Comparison of ENCODE assay signal across 22 cellular contexts in the genomic region with DNA sequence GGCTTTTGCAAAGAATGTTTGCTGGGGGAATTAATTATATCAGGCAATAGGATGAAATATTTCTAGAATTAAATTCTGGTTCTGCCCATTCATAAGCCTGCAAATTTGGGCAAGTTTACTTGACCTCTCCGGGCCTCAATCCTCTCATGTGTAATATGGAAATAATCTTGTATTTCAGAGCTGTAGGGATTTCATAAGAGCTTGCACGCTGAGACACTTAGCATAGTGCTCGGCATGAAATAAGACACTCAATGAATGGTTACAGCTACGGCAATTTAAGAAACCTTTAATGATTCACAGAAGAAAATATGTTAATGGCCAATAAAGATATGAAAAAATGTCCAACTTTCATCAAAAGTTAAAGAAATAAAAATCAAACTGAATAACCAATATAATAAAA. TPM values are rescaled to one million over a fixed set of nuclear protein-coding genes. Genes with fewer than 3 reads are reported as not detected.
"Had no signal": no experiment of that assay in that cellular context is flagged by ENCODE, and none has a peak within 500 bp of the region (broad histone marks: within the 10 kb centered on the region; RNA-seq: fewer than 3 reads in every experiment).

No MANE protein-coding gene starts in this region.

- H3K4me3 ChIP-seq: colonic mucosa, gastroesophageal sphincter, left ventricle myocardium inferior, right atrium auricular region, sigmoid colon, smooth muscle cell, thoracic aorta, transverse colon had no signal

- H3K4me2 ChIP-seq: smooth muscle cell had no signal

- DNase-seq: caudate nucleus; colonic mucosa; dermis blood vessel endothelial cell; endodermal cell; erythroblast; immature natural killer cell; left ventricle myocardium inferior; mesendoderm; naive thymus-derived CD4-positive, alpha-beta T cell; nephron progenitor cell; sigmoid colon; stimulated activated CD4-positive, alpha-beta T cell treated with anti-CD3 and anti-CD28 coated beads, Interleukin-4, amount 100 ng/mL, for 1 hour; stimulated activated naive CD8-positive, alpha-beta T cell treated with anti-CD3 and anti-CD28 coated beads, Interleukin-15, amount 100 ng/mL, for 72 hours; substantia nigra; transverse colon had no signal

- H3K27ac Mint-ChIP-seq: endodermal cell; immature natural killer cell; nephron progenitor cell; stimulated activated memory B cell treated with anti-CD40 and anti-IgM and Interleukin-4, amounts not matched to agents 10 μg/mL and 1 μg/mL and 100 μg/mL, for 72 hours; stimulated activated naive CD8-positive, alpha-beta T cell treated with anti-CD3 and anti-CD28 coated beads, Interleukin-15, amount 100 ng/mL, for 72 hours had no signal

- H3K4me1 Mint-ChIP-seq: immature natural killer cell had no signal

- H3K27me3 ChIP-seq: colonic mucosa, gastroesophageal sphincter, right atrium auricular region, sigmoid colon, transverse colon had no signal

- FAIRE-seq: endothelial cell of umbilical vein, keratinocyte had no signal

- H3K4me3 Mint-ChIP-seq: endodermal cell; immature natural killer cell; naive thymus-derived CD4-positive, alpha-beta T cell; nephron progenitor cell; stimulated activated memory B cell treated with anti-CD40 and anti-IgM and Interleukin-4, amounts not matched to agents 10 μg/mL and 1 μg/mL and 100 μg/mL, for 72 hours; stimulated activated naive CD8-positive, alpha-beta T cell treated with anti-CD3 and anti-CD28 coated beads, Interleukin-15, amount 100 ng/mL, for 72 hours had no signal

- H3K9me3 Mint-ChIP-seq: immature natural killer cell; nephron progenitor cell; stimulated activated memory B cell treated with anti-CD40 and anti-IgM and Interleukin-4, amounts not matched to agents 10 μg/mL and 1 μg/mL and 100 μg/mL, for 72 hours; stimulated activated naive CD8-positive, alpha-beta T cell treated with anti-CD3 and anti-CD28 coated beads, Interleukin-15, amount 100 ng/mL, for 72 hours had no signal

- H3K27me3 Mint-ChIP-seq: naive thymus-derived CD4-positive, alpha-beta T cell; stimulated activated memory B cell treated with anti-CD40 and anti-IgM and Interleukin-4, amounts not matched to agents 10 μg/mL and 1 μg/mL and 100 μg/mL, for 72 hours; stimulated activated naive CD8-positive, alpha-beta T cell treated with anti-CD3 and anti-CD28 coated beads, Interleukin-15, amount 100 ng/mL, for 72 hours had no signal

- H3K9me3 ChIP-seq: colonic mucosa, gastroesophageal sphincter, left ventricle myocardium inferior, right atrium auricular region, sigmoid colon, thoracic aorta, transverse colon had no signal

- H3K27ac ChIP-seq: colonic mucosa, left ventricle myocardium inferior, right atrium auricular region, thoracic aorta had no signal

- ATAC-seq: gastroesophageal sphincter; naive thymus-derived CD4-positive, alpha-beta T cell; stimulated activated memory B cell treated with anti-CD40 and anti-IgM and Interleukin-4, amounts not matched to agents 10 μg/mL and 1 μg/mL and 100 μg/mL, for 72 hours; stimulated activated naive CD8-positive, alpha-beta T cell treated with anti-CD3 and anti-CD28 coated beads, Interleukin-15, amount 100 ng/mL, for 72 hours had no signal

- H3K36me3 ChIP-seq: colonic mucosa had no signal

RNA-seq across cellular contexts. Expression of gene C17orf100, which starts 54.6 kb away (rescaled TPM):
- total RNA-seq: thoracic aorta had no signal
